ENCODE assay signal across 1 cellular context in the genomic region with DNA sequence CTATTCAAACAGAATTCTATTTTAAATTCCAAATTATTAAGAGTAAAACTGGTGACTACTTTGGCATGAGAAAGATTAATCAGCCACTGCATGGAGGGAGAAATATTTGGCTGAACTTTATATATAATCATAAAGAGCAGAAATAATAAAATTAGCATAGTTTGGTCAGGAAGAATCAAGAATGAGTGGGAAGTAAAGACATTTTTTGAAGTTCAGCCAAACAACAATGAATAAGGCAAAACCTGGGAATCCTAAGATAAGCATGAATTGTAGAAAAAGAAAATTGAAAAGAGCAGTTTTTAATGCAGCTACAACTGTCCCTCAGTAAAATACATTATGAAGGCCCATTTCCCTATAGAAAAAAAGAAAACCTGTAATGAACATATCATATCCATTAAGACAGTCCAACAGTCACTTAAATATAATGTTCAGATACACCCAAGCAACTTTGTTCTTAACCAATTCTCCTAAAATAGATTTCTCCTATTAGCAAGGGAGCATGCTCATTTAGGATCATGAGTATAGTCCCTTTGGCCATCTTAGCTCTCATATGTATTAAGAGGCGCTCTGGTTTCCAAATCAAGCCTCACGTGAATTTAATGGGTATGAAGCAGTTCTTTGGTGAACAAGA.
TF ChIP-seq lines count a peak whose summit lies in the region.

No MANE protein-coding gene starts in this region.

TF ChIP-seq in K562, 482 proteins besides CTCF, POLR2A, EP300 and RAD21 (continued from another document):
- peak; percentile 73 for TF ChIP-seq C11orf30 (IDR thresholded peaks at IDR 0.05; ENCODE audit: low read depth)
- TF ChIP-seq MAFG (tag; conservative IDR thresholded peaks at IDR 0.05), result 0 out of 2 replicates have a peak, but pooled peaks have one; percentile 20
- TF ChIP-seq ETV1 (tag; conservative IDR thresholded peaks at IDR 0.05; ENCODE audit: low read depth), result no peak
- TF ChIP-seq KHSRP (IDR thresholded peaks at IDR 0.05), result no peak
- TF ChIP-seq MTA2 (IDR thresholded peaks at IDR 0.05; ENCODE audit: low read depth), result peak; percentile 36; the same call in 1 of the 2 replicates
- TF ChIP-seq MED1 (CRISPR knock-in tag; IDR thresholded peaks at IDR 0.05; ENCODE audit: borderline replicate concordance), result no peak
- TF ChIP-seq SAFB (IDR thresholded peaks at IDR 0.05; ENCODE audit: borderline replicate concordance, low read depth, low read length), result no peak
- no peak for TF ChIP-seq ZNF518B (CRISPR knock-in tag; IDR thresholded peaks at IDR 0.05)
- TF ChIP-seq, protein P1, sequence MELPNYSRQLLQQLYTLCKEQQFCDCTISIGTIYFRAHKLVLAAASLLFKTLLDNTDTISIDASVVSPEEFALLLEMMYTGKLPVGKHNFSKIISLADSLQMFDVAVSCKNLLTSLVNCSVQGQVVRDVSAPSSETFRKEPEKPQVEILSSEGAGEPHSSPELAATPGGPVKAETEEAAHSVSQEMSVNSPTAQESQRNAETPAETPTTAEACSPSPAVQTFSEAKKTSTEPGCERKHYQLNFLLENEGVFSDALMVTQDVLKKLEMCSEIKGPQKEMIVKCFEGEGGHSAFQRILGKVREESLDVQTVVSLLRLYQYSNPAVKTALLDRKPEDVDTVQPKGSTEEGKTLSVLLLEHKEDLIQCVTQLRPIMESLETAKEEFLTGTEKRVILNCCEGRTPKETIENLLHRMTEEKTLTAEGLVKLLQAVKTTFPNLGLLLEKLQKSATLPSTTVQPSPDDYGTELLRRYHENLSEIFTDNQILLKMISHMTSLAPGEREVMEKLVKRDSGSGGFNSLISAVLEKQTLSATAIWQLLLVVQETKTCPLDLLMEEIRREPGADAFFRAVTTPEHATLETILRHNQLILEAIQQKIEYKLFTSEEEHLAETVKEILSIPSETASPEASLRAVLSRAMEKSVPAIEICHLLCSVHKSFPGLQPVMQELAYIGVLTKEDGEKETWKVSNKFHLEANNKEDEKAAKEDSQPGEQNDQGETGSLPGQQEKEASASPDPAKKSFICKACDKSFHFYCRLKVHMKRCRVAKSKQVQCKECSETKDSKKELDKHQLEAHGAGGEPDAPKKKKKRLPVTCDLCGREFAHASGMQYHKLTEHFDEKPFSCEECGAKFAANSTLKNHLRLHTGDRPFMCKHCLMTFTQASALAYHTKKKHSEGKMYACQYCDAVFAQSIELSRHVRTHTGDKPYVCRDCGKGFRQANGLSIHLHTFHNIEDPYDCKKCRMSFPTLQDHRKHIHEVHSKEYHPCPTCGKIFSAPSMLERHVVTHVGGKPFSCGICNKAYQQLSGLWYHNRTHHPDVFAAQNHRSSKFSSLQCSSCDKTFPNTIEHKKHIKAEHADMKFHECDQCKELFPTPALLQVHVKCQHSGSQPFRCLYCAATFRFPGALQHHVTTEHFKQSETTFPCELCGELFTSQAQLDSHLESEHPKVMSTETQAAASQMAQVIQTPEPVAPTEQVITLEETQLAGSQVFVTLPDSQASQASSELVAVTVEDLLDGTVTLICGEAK (IDR thresholded peaks at IDR 0.05), result peak; percentile 46; the same call in 1 of the 2 replicates
- TF ChIP-seq, protein P1 (CRISPR knock-in tag; IDR thresholded peaks at IDR 0.05), result no peak
- no peak for TF ChIP-seq E4F1 (CRISPR knock-in tag; IDR thresholded peaks at IDR 0.05; ENCODE audit: borderline replicate concordance)
- no peak for TF ChIP-seq FIP1L1 (IDR thresholded peaks at IDR 0.05; ENCODE audit: low read depth, low read length, poor library complexity, severe bottlenecking)
